In genomic region chr11:130089669-130090063, GRCh38 we compare ENCODE assay signal across 20 cellular contexts. TPM values are rescaled to one million over a fixed set of nuclear protein-coding genes. Genes with fewer than 3 reads are reported as not detected.
DNase-seq lines count a peak whose midpoint lies in the region; TF ChIP-seq lines count a peak whose summit lies in the region.
"Had no signal": no experiment of that assay in that cellular context is flagged by ENCODE, and none has a peak within 500 bp of the region (broad histone marks: within the 10 kb centered on the region; RNA-seq: fewer than 3 reads in every experiment).

No MANE protein-coding gene starts in this region.

- DNase-seq in MCF 10A (ENCODE audit: unreplicated experiment) (no peak), breast epithelium (ENCODE audit: low spot score in 2 of 2) (no peak), SK-N-DZ (ENCODE audit: low spot score) (peak; percentile 67), fibroblast of pulmonary artery (ENCODE audit: low read depth) (peak; percentile 21), progenitor cell of endocrine pancreas (ENCODE audit: low spot score, unreplicated experiment) (no peak), cerebellar cortex (ENCODE audit: low spot score) (no peak), SK-N-SH (no peak), AG08396 (ENCODE audit: low spot score) (no peak)
- DNase-seq: activated CD4-positive, alpha-beta T cell treated with anti-CD3 and anti-CD28 coated beads for 1 hour; activated gamma-delta T cell treated with Interleukin-2 at 50 U/mL for 16 hours; brain microvascular endothelial cell; GDM1; mesenchymal stem cell; NCI-H1092 treated with DMSO at 0.1 percent for 48 hours; NCI-H2081; NCI-H774; occipital lobe; SJCRH30 had no signal

- no peak overlapping the region for H3K9ac ChIP-seq in SK-N-SH

- peaks cover 34% of the 10 kb centered on the region for H3K4me1 Mint-ChIP-seq in MCF 10A (ENCODE audit: insufficient read depth, unreplicated experiment)
- H3K4me1 Mint-ChIP-seq in progenitor cell of endocrine pancreas (ENCODE audit: low read depth), result peaks cover 34% of the 10 kb centered on the region

- no peaks in the 10 kb centered on the region for H3K9me2 ChIP-seq in SK-N-SH

- intact Hi-C loops in MCF 10A (cut with micrococcal nuclease) (no loop called here), breast epithelium (cut with DNase I; ENCODE audit: low total_unique reads) (no loop called here)

- H3K27me3 ChIP-seq in breast epithelium (no peaks in the 10 kb centered on the region), SK-N-SH (ENCODE audit: insufficient read depth) (no peaks in the 10 kb centered on the region)
- H3K27me3 ChIP-seq: brain microvascular endothelial cell, SJCRH30 had no signal

- no peaks in the 10 kb centered on the region for H3K27me3 Mint-ChIP-seq in MCF 10A (ENCODE audit: insufficient read depth, unreplicated experiment)
- H3K27me3 Mint-ChIP-seq in progenitor cell of endocrine pancreas, result no peaks in the 10 kb centered on the region
- H3K27me3 Mint-ChIP-seq: dendritic cell treated with granulocyte-macrophage colony-stimulating factor and Interleukin-4, amounts not matched to agents 40 ng/mL and 50 ng/mL, for 4 days had no signal

- H3K4me3 ChIP-seq in breast epithelium, result no peak overlapping the region
- H3K4me3 ChIP-seq in fibroblast of pulmonary artery (replicated peaks; ENCODE audit: low read depth, low read length), result no peak overlapping the region
- no peak overlapping the region for H3K4me3 ChIP-seq in SK-N-SH (ENCODE audit: low read depth in 2 of 2, low read length in 1 of 2)
- H3K4me3 ChIP-seq: SJCRH30, smooth muscle cell had no signal

- H2AFZ ChIP-seq in SK-N-SH (ENCODE audit: low read depth), result no peak overlapping the region

- H3K27ac ChIP-seq in breast epithelium (no peak overlapping the region), SK-N-SH (ENCODE audit: low read depth in 2 of 2, low read length in 1 of 2) (no peak overlapping the region)
- H3K27ac ChIP-seq: brain microvascular endothelial cell, SJCRH30 had no signal

- peaks cover 12% of the 10 kb centered on the region for H3F3A ChIP-seq in SK-N-SH (replicated peaks; ENCODE audit: insufficient read depth)

- H3K4me3 Mint-ChIP-seq in MCF 10A (ENCODE audit: unreplicated experiment), result no peak overlapping the region
- H3K4me3 Mint-ChIP-seq in progenitor cell of endocrine pancreas (ENCODE audit: low read depth), result no peak overlapping the region
- H3K4me3 Mint-ChIP-seq: dendritic cell treated with granulocyte-macrophage colony-stimulating factor and Interleukin-4, amounts not matched to agents 40 ng/mL and 50 ng/mL, for 4 days had no signal

- POLR2A ChIA-PET in MCF 10A (lab: Yijun Ruan, JAX) (interaction anchor here (0.8 to 2.3 kb wide), 7 partner anchors 8 to 87 kb away, joined by 3 to 14 read pairs (median 4); partner anchors contain the start of genes PRDM10 and ST14), SK-N-SH (lab: Yijun Ruan, JAX) (no interaction called here)

- TF ChIP-seq CTCF in MCF 10A (IDR thresholded peaks at IDR 0.05; ENCODE audit: unreplicated experiment), result no peak
- no peak for TF ChIP-seq CTCF in breast epithelium (IDR thresholded peaks at IDR 0.05)
- no peak for TF ChIP-seq CTCF in fibroblast of pulmonary artery (IDR thresholded peaks at IDR 0.05; ENCODE audit: low read length, missing control alignments)
- no peak for TF ChIP-seq CTCF in progenitor cell of endocrine pancreas (IDR thresholded peaks at IDR 0.05; ENCODE audit: unreplicated experiment)
- TF ChIP-seq CTCF in SK-N-SH (IDR thresholded peaks at IDR 0.05), result no peak

- H3K36me3 ChIP-seq in breast epithelium (no peaks in the 10 kb centered on the region), SK-N-SH (replicated peaks in 1 of 2; ENCODE audit: control insufficient read depth in 1 of 2, insufficient read depth in 2 of 2, low read length in 1 of 2) (peaks cover 0 to 5% of the 10 kb centered on the region in 2 experiments)
- H3K36me3 ChIP-seq: brain microvascular endothelial cell, SJCRH30 had no signal

- no peaks in the 10 kb centered on the region for H3K36me3 Mint-ChIP-seq in MCF 10A (ENCODE audit: insufficient read depth, unreplicated experiment)
- H3K36me3 Mint-ChIP-seq in progenitor cell of endocrine pancreas (ENCODE audit: insufficient read depth), result peaks cover 10% of the 10 kb centered on the region

- TF ChIP-seq POLR2A in breast epithelium (IDR thresholded peaks at IDR 0.05), result no peak

- CTCF ChIA-PET in MCF 10A (lab: Yijun Ruan, JAX), result interaction anchor here (0.8 to 1.3 kb wide), 2 partner anchors 8 to 28 kb away, joined by 4 read pairs; no protein-coding TSS in a partner anchor
- CTCF ChIA-PET in SK-N-SH (lab: Yijun Ruan, JAX), result no interaction called here

- H3K4me2 ChIP-seq in SK-N-SH, result no peak overlapping the region
- H3K4me2 ChIP-seq: smooth muscle cell had no signal

- H3K9me3 ChIP-seq in breast epithelium (no peaks in the 10 kb centered on the region), SK-N-SH (no peaks in the 10 kb centered on the region)
- H3K9me3 ChIP-seq: SJCRH30 had no signal

- H3K27ac Mint-ChIP-seq in MCF 10A (ENCODE audit: low read depth, unreplicated experiment), result peak overlapping the region; percentile 72
- peak overlapping the region; percentile 2 for H3K27ac Mint-ChIP-seq in progenitor cell of endocrine pancreas

- 98% methylated on average over 5 of the region's 5 CpGs for WGBS in SK-N-SH (ENCODE audit: low lambda C conversion rate)

- peaks cover 75% of the 10 kb centered on the region for H3K79me2 ChIP-seq in SK-N-SH (ENCODE audit: insufficient read depth)

- H3K4me1 ChIP-seq in breast epithelium (peaks cover 0 to 7% of the 10 kb centered on the region in 2 donors), SK-N-SH (ENCODE audit: control insufficient read depth in 1 of 2, insufficient read depth in 2 of 2, low read depth in 1 of 2, low read length in 1 of 2) (peaks cover 6 to 24% of the 10 kb centered on the region in 2 experiments)

- TF ChIP-seq EP300 in SK-N-SH (IDR thresholded peaks at IDR 0.05; ENCODE audit: borderline replicate concordance in 1 of 2, low read depth in 1 of 2, low read length in 1 of 2), result no peak

- no TSS peak for BruUV-seq in MCF 10A (replicated peaks; lab: Mats Ljungman, UMichigan)

- H4K20me1 ChIP-seq in SK-N-SH (ENCODE audit: insufficient read depth), result peaks cover 73% of the 10 kb centered on the region

- H3K9me3 Mint-ChIP-seq in MCF 10A (ENCODE audit: unreplicated experiment) (no peaks in the 10 kb centered on the region), progenitor cell of endocrine pancreas (ENCODE audit: low read depth) (peaks cover 6% of the 10 kb centered on the region)
- H3K9me3 Mint-ChIP-seq: dendritic cell treated with granulocyte-macrophage colony-stimulating factor and Interleukin-4, amounts not matched to agents 40 ng/mL and 50 ng/mL, for 4 days had no signal

- TF ChIP-seq RAD21 in SK-N-SH (IDR thresholded peaks at IDR 0.05; ENCODE audit: low read length), result no peak

TF ChIP-seq in SK-N-SH, 30 proteins besides CTCF, POLR2A, EP300 and RAD21:
- TF ChIP-seq RCOR1 (IDR thresholded peaks at IDR 0.05; ENCODE audit: low read length), result no peak
TF ChIP-seq in SK-N-SH: peak in this region for 0.

RNA-seq across cellular contexts. Expression of gene APLP2, which starts 20.0 kb away (rescaled TPM):
- total RNA-seq in MCF 10A (2022) (317 and 368 TPM in 2 replicates), breast epithelium (100 to 1,000 TPM; 305 to 560 (median 418) TPM), progenitor cell of endocrine pancreas (374 and 375 TPM in 2 replicates)
- 113 and 122 TPM in 2 replicates for polyA plus RNA-seq in SK-N-DZ (2014; cell fraction: cytosol; rRNA removed)
- 120 and 142 TPM in 2 replicates for polyA plus RNA-seq in SK-N-DZ (2014; cell fraction: nucleus; rRNA removed)
- 408 and 424 TPM in 2 replicates for polyA plus RNA-seq in SK-N-SH (2012; rRNA removed)
- 487 and 491 TPM in 2 replicates for polyA plus RNA-seq in SK-N-SH (2012; cell fraction: cytosol; rRNA removed)
- 445 and 542 TPM in 2 replicates for polyA plus RNA-seq in SK-N-SH (2012; cell fraction: nucleus; rRNA removed)

Comparison
In these comparisons a context has a peak if more than half of its experiments do, and no peak if none do; other contexts are left out.
1. DNase-seq: peak in SK-N-DZ (single experiment) and fibroblast of pulmonary artery (single experiment); none in MCF 10A (single experiment), breast epithelium (0 of 2), progenitor cell of endocrine pancreas (single experiment), cerebellar cortex (single experiment), SK-N-SH (single experiment) and AG08396 (single experiment).